ENCODE assay signal across 24 cellular contexts in genomic region chr4:22369901-22370562, GRCh38.
"Had no signal": no experiment of that assay in that cellular context is flagged by ENCODE, and none has a peak within 500 bp of the region (broad histone marks: within the 10 kb centered on the region; RNA-seq: fewer than 3 reads in every experiment).

No MANE protein-coding gene starts in this region.

- H3K4me3 Mint-ChIP-seq: activated CD8-positive, alpha-beta T cell treated with anti-CD3 and anti-CD28 coated beads for 36 hours; activated naive CD4-positive, alpha-beta T cell treated with anti-CD3 and anti-CD28 coated beads, Interleukin-2, amount 50 U/mL, for 24 hours; activated T-helper 1 cell treated with anti-CD3 and anti-CD28 coated beads, Interleukin-12 subunit alpha, Interleukin-12 subunit beta, Interleukin-2, Interleukin-4 antibody, amounts not matched to agents 30 ng/mL and 10 ng/mL and 1 ng/mL, durations not matched to agents 14 hours and 24 hours and 36 hours; brain; central memory CD8-positive, alpha-beta T cell; T-helper 17 cell had no signal

- ATAC-seq: activated CD4-positive, CD25-positive, alpha-beta regulatory T cell treated with anti-CD3 and anti-CD28 coated beads, Interleukin-2, amount 50 U/mL, for 24 hours; activated CD8-positive, alpha-beta T cell treated with anti-CD3 and anti-CD28 coated beads for 36 hours; T-helper 17 cell had no signal

- H3K9me3 Mint-ChIP-seq: activated naive CD4-positive, alpha-beta T cell treated with anti-CD3 and anti-CD28 coated beads, Interleukin-2, amount 50 U/mL, for 24 hours; activated T-helper 1 cell treated with anti-CD3 and anti-CD28 coated beads, Interleukin-12 subunit alpha, Interleukin-12 subunit beta, Interleukin-2, Interleukin-4 antibody, amounts not matched to agents 30 ng/mL and 10 ng/mL and 1 ng/mL, durations not matched to agents 14 hours and 24 hours and 36 hours had no signal

- H3K27ac Mint-ChIP-seq: activated CD8-positive, alpha-beta T cell treated with anti-CD3 and anti-CD28 coated beads for 36 hours; activated naive CD4-positive, alpha-beta T cell treated with anti-CD3 and anti-CD28 coated beads, Interleukin-2, amount 50 U/mL, for 24 hours; activated T-helper 1 cell treated with anti-CD3 and anti-CD28 coated beads, Interleukin-12 subunit alpha, Interleukin-12 subunit beta, Interleukin-2, Interleukin-4 antibody, amounts not matched to agents 30 ng/mL and 10 ng/mL and 1 ng/mL, durations not matched to agents 14 hours and 24 hours and 36 hours; brain; T-helper 17 cell had no signal

- H3K27me3 Mint-ChIP-seq: activated CD8-positive, alpha-beta T cell treated with anti-CD3 and anti-CD28 coated beads for 36 hours; activated naive CD4-positive, alpha-beta T cell treated with anti-CD3 and anti-CD28 coated beads, Interleukin-2, amount 50 U/mL, for 24 hours; brain; central memory CD8-positive, alpha-beta T cell; T-helper 17 cell had no signal

- DNase-seq: activated CD4-positive, alpha-beta T cell treated with anti-CD3 and anti-CD28 coated beads for 4 hours; activated CD8-positive, alpha-beta memory T cell treated with anti-CD3 and anti-CD28 coated beads, Interleukin-2, amount 50 U/mL, for 4 hours; activated CD8-positive, alpha-beta T cell treated with anti-CD3 and anti-CD28 coated beads for 36 hours; activated effector memory CD4-positive, alpha-beta T cell treated with Interleukin-2 at 50 U/mL for 16 hours; activated naive CD4-positive, alpha-beta T cell; amygdala; Karpas-422; NCI-H1105 treated with DMSO at 0.1 percent for 48 hours; NCI-H1436 treated with DMSO at 0.1 percent for 48 hours; NCI-H187; NCI-H2081; NCI-H2171; NCI-H2227 treated with DMSO at 0.1 percent for 48 hours; NCI-H446 treated with DMSO at 0.1 percent for 48 hours; NCI-H524 treated with DMSO at 0.1 percent for 48 hours; NCI-H748 treated with DMSO at 0.1 percent for 48 hours; SIG-M5; T-helper 17 cell; T-helper 9 cell had no signal

- H3K36me3 Mint-ChIP-seq: activated naive CD4-positive, alpha-beta T cell treated with anti-CD3 and anti-CD28 coated beads, Interleukin-2, amount 50 U/mL, for 24 hours; brain had no signal

- H3K4me1 Mint-ChIP-seq: activated naive CD4-positive, alpha-beta T cell treated with anti-CD3 and anti-CD28 coated beads, Interleukin-2, amount 50 U/mL, for 24 hours; central memory CD8-positive, alpha-beta T cell; T-helper 17 cell had no signal
